ENCODE assay signal across 1 cellular context in the genomic region with DNA sequence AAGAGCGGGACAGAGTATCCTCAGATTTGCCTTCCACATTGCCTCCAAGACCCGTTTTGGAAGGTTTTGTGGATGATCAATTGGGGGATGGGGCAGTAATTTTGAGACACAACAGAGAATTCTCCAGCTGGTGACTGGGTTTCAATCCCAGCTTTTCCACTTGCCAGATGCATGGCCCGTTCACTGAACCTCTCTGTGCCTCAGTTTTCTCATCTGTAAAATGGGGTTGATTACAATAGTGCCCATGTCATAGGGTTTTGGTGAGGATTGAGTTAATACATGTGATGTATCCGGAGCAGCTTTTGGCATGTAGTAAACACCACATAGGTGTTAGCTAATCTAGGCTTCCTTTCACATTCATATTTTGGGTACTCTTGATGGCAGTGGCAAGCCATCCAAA.
TF ChIP-seq lines count a peak whose summit lies in the region.

No MANE protein-coding gene starts in this region.

TF ChIP-seq in H1, 55 proteins besides CTCF, POLR2A, EP300 and RAD21:
- TF ChIP-seq SIRT6 (IDR thresholded peaks at IDR 0.05; ENCODE audit: low read length) (no peak), KDM1A (IDR thresholded peaks at IDR 0.05; ENCODE audit: borderline replicate concordance, low read length) (0 out of 2 replicates have a peak, but pooled peaks have one; percentile 30), TAF1 (IDR thresholded peaks at IDR 0.05; ENCODE audit: low read depth, low read length) (no peak), SIX5 (IDR thresholded peaks at IDR 0.05; ENCODE audit: low read depth, low read length) (no peak), HDAC2 (IDR thresholded peaks at IDR 0.05; ENCODE audit: borderline replicate concordance in 1 of 2, low read depth in 2 of 2, low read length in 2 of 2) (no peak), SIN3A (conservative IDR thresholded peaks at IDR 0.05 in 1 of 2, IDR thresholded peaks at IDR 0.05 in 1 of 2; ENCODE audit: low read depth in 1 of 2, low read length in 2 of 2) (no peak), SRF (IDR thresholded peaks at IDR 0.05; ENCODE audit: low read depth, low read length) (no peak)
- TF ChIP-seq, protein P1, sequence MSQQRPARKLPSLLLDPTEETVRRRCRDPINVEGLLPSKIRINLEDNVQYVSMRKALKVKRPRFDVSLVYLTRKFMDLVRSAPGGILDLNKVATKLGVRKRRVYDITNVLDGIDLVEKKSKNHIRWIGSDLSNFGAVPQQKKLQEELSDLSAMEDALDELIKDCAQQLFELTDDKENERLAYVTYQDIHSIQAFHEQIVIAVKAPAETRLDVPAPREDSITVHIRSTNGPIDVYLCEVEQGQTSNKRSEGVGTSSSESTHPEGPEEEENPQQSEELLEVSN (IDR thresholded peaks at IDR 0.05): no peak
